Comparison of ENCODE assay signal across 1 cellular context in the genomic region with DNA sequence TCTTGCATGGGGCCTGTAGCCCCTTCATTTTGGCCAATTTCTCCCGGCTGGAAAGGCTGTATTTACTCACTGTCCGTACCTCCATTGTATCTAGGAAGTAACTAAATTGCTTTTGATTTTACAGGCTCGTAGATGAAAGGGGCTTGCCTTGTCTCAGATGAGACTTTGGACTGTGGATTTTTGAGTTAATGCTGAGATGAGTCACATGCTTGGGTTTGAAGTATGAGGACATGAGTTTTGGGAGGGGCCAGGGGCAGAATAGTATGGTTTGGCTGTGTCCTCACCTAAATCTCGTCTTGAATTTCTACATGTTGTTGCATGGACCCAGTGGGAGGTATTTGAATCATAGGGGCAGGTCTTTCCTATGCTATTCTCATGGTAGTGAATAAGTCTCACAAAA.
TF ChIP-seq lines count a peak whose summit lies in the region.

No MANE protein-coding gene starts in this region.

TF ChIP-seq in H1, 55 proteins besides CTCF, POLR2A, EP300 and RAD21 (continued from another document):
- TF ChIP-seq TEAD4 (IDR thresholded peaks at IDR 0.05; ENCODE audit: low read depth, low read length) = no peak
- TF ChIP-seq CBX5 (IDR thresholded peaks at IDR 0.05; ENCODE audit: low read depth, low read length) = no peak
- no peak for TF ChIP-seq CHD2 (IDR thresholded peaks at IDR 0.05; ENCODE audit: low read length)
- no peak for TF ChIP-seq HDAC6 (IDR thresholded peaks at IDR 0.05; ENCODE audit: low read depth, low read length)
- TF ChIP-seq NANOG (IDR thresholded peaks at IDR 0.05; ENCODE audit: insufficient read depth, low read depth, low read length, poor library complexity, severe bottlenecking) = no peak
- TF ChIP-seq TAF7 (optimal IDR thresholded peaks at IDR 0.05; ENCODE audit: borderline replicate concordance, low read depth, low read length) = no peak
- no peak for TF ChIP-seq JUND (IDR thresholded peaks at IDR 0.05; ENCODE audit: low read length)
TF ChIP-seq in H1: peak in this region for 0.
